17 cellular contexts compared by ENCODE assay signal in the genomic region with DNA sequence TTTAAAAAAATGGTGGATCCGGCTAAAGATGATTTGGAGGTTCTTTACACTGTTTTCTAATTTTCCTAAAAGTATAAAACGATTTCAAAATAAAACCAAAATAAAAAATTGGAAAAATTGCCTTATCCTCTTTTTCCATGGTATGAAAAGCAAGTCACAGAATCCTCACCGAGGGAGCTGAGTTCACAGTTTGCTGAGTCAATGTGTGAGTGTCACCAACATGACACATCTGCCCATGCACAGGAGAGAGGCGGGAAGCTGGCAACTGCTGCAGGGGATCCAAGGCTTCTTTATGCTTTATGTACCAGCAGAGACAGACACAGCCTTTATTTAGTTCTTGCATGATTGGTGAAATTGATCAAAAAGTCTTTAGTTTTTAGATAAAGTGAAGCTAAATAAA.
"Had no signal": no experiment of that assay in that cellular context is flagged by ENCODE, and none has a peak within 500 bp of the region (broad histone marks: within the 10 kb centered on the region; RNA-seq: fewer than 3 reads in every experiment).

No MANE protein-coding gene starts in this region.

- H3K27me3 ChIP-seq: foreskin keratinocyte, heart left ventricle, thyroid gland had no signal

- H3K4me3 ChIP-seq: heart left ventricle, lower lobe of right lung, thyroid gland had no signal

- H3K4me1 ChIP-seq: foreskin keratinocyte, heart left ventricle, lower lobe of right lung, parathyroid adenoma, thyroid gland had no signal

- H3K27ac Mint-ChIP-seq: activated CD4-positive, alpha-beta memory T cell treated with anti-CD3 and anti-CD28 coated beads for 36 hours; activated CD8-positive, alpha-beta memory T cell treated with anti-CD3 and anti-CD28 coated beads, Interleukin-2, amount 10 ng/mL, durations not matched to agents 7 days and 5 days; activated naive CD4-positive, alpha-beta T cell treated with anti-CD3 and anti-CD28 coated beads, Interleukin-2, amount 10 ng/mL, durations not matched to agents 7 days and 5 days; naive B cell; stimulated activated effector memory CD8-positive, alpha-beta T cell treated with anti-CD3 and anti-CD28 coated beads, Interleukin-12 subunit alpha, Interleukin-12 subunit beta, amount 100 ng/mL, for 72 hours had no signal

- H3K9ac ChIP-seq: parathyroid adenoma had no signal

- H3K27ac ChIP-seq: foreskin keratinocyte, heart left ventricle, lower lobe of right lung, parathyroid adenoma, thyroid gland, VCaP had no signal

- H3K79me2 ChIP-seq: parathyroid adenoma had no signal

- H3K4me1 Mint-ChIP-seq: activated CD8-positive, alpha-beta memory T cell treated with anti-CD3 and anti-CD28 coated beads, Interleukin-2, amount 10 ng/mL, durations not matched to agents 7 days and 5 days; activated naive CD4-positive, alpha-beta T cell treated with anti-CD3 and anti-CD28 coated beads, Interleukin-2, amount 10 ng/mL, durations not matched to agents 7 days and 5 days; central memory CD8-positive, alpha-beta T cell; naive B cell; stimulated activated effector memory CD8-positive, alpha-beta T cell treated with anti-CD3 and anti-CD28 coated beads, Interleukin-12 subunit alpha, Interleukin-12 subunit beta, amount 100 ng/mL, for 72 hours had no signal

- H3K4me3 Mint-ChIP-seq: activated CD4-positive, alpha-beta memory T cell treated with anti-CD3 and anti-CD28 coated beads for 36 hours; activated CD8-positive, alpha-beta memory T cell treated with anti-CD3 and anti-CD28 coated beads, Interleukin-2, amount 10 ng/mL, durations not matched to agents 7 days and 5 days; activated naive CD4-positive, alpha-beta T cell treated with anti-CD3 and anti-CD28 coated beads, Interleukin-2, amount 10 ng/mL, durations not matched to agents 7 days and 5 days; central memory CD8-positive, alpha-beta T cell; naive B cell; stimulated activated effector memory CD8-positive, alpha-beta T cell treated with anti-CD3 and anti-CD28 coated beads, Interleukin-12 subunit alpha, Interleukin-12 subunit beta, amount 100 ng/mL, for 72 hours had no signal

- H3K36me3 Mint-ChIP-seq: activated CD4-positive, alpha-beta memory T cell treated with anti-CD3 and anti-CD28 coated beads for 36 hours; activated CD8-positive, alpha-beta memory T cell treated with anti-CD3 and anti-CD28 coated beads, Interleukin-2, amount 10 ng/mL, durations not matched to agents 7 days and 5 days; activated naive CD4-positive, alpha-beta T cell treated with anti-CD3 and anti-CD28 coated beads, Interleukin-2, amount 10 ng/mL, durations not matched to agents 7 days and 5 days; naive B cell; stimulated activated effector memory CD8-positive, alpha-beta T cell treated with anti-CD3 and anti-CD28 coated beads, Interleukin-12 subunit alpha, Interleukin-12 subunit beta, amount 100 ng/mL, for 72 hours had no signal

- H3K27me3 Mint-ChIP-seq: activated CD4-positive, alpha-beta memory T cell treated with anti-CD3 and anti-CD28 coated beads for 36 hours; activated CD8-positive, alpha-beta memory T cell treated with anti-CD3 and anti-CD28 coated beads, Interleukin-2, amount 10 ng/mL, durations not matched to agents 7 days and 5 days; activated naive CD4-positive, alpha-beta T cell treated with anti-CD3 and anti-CD28 coated beads, Interleukin-2, amount 10 ng/mL, durations not matched to agents 7 days and 5 days; central memory CD8-positive, alpha-beta T cell; naive B cell had no signal

- H3K36me3 ChIP-seq: heart left ventricle, lower lobe of right lung, thyroid gland had no signal

- DNase-seq: activated CD4-positive, alpha-beta memory T cell treated with anti-CD3 and anti-CD28 coated beads for 36 hours; activated CD8-positive, alpha-beta memory T cell treated with anti-CD3 and anti-CD28 coated beads, Interleukin-2, amount 10 ng/mL, durations not matched to agents 7 days and 5 days; activated naive CD4-positive, alpha-beta T cell treated with anti-CD3 and anti-CD28 coated beads, Interleukin-2, amount 10 ng/mL, durations not matched to agents 7 days and 5 days; activated T-cell treated with anti-CD3 and anti-CD28 coated beads, Interleukin-2, amount 50 U/mL, for 1 hour; cortex of kidney; effector CD4-positive, alpha-beta T cell; foreskin keratinocyte; heart left ventricle; left cardiac atrium; lower lobe of right lung; naive B cell; stimulated activated CD4-positive, alpha-beta T cell treated with anti-CD3 and anti-CD28 coated beads, Interleukin-12 subunit alpha, Interleukin-12 subunit beta, amount 100 ng/mL, for 4 hours; thyroid gland had no signal

- H3K9me3 Mint-ChIP-seq: activated CD4-positive, alpha-beta memory T cell treated with anti-CD3 and anti-CD28 coated beads for 36 hours; activated naive CD4-positive, alpha-beta T cell treated with anti-CD3 and anti-CD28 coated beads, Interleukin-2, amount 10 ng/mL, durations not matched to agents 7 days and 5 days; stimulated activated effector memory CD8-positive, alpha-beta T cell treated with anti-CD3 and anti-CD28 coated beads, Interleukin-12 subunit alpha, Interleukin-12 subunit beta, amount 100 ng/mL, for 72 hours had no signal
